In the genomic region with DNA sequence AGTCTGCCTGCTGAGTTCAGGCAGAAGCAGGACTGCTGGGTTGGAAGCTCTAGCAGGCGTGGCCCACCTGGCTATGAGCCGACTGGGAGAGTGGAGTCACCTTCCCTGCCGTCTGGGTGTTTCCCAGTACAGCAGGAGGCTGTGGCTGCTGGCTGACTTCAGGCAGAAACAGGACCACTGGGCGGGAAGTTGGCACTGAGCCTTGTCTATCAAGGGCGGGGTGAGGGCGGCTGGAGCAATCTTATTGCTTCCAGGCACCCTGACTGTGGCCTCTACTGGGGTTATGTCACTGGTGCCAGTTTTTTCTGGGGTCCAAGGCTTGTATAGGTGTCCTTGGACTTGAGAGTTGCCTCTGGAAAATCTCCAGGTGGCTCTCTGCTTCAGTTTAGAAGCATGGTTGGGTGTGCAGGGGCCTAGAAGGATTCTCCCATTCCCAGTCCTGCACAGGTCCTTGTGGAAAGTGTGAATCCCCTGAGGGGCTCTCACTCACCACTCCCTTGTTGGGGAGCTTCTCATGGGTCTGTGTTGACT, we compare ENCODE assay signal across 12 cellular contexts. TPM values are rescaled to one million over a fixed set of nuclear protein-coding genes. Genes with fewer than 3 reads are reported as not detected.
DNase-seq lines count a peak whose midpoint lies in the region; ATAC-seq and TF ChIP-seq lines count a peak whose summit lies in the region.
"Had no signal": no experiment of that assay in that cellular context is flagged by ENCODE, and none has a peak within 500 bp of the region (broad histone marks: within the 10 kb centered on the region; RNA-seq: fewer than 3 reads in every experiment).

No MANE protein-coding gene starts in this region.

- peak; percentile 84 for DNase-seq in Daoy (ENCODE audit: low read depth)
- DNase-seq in NCI-H345 treated with DMSO at 0.1 percent for 48 hours (lab: John Stamatoyannopoulos, UW; ENCODE audit: unreplicated experiment) = peak; percentile 42
- peak; percentile 75 to 93 for DNase-seq in lower leg skin (ENCODE audit: low spot score in 2 of 2)
- DNase-seq in HAP-1 (ENCODE audit: low spot score in 2 of 2) = no peak
- no peak for DNase-seq in activated naive CD4-positive, alpha-beta T cell treated with Interleukin-2 at 50 U/mL for 16 hours
- DNase-seq in naive thymus-derived CD4-positive, alpha-beta T cell = no peak
- DNase-seq: activated CD4-positive, alpha-beta T cell treated with anti-CD3 and anti-CD28 coated beads, Interleukin-2, amount 10 ng/mL, durations not matched to agents 7 days and 5 days; activated naive CD4-positive, alpha-beta T cell treated with anti-CD3 and anti-CD28 coated beads, Interleukin-2, amount 50 U/mL, for 16 hours; CD4-positive, CD25-positive, alpha-beta regulatory T cell; MV-4-11 had no signal

- no peaks in the 10 kb centered on the region for H3K4me1 Mint-ChIP-seq in naive thymus-derived CD4-positive, alpha-beta T cell
- H3K4me1 Mint-ChIP-seq: activated CD4-positive, alpha-beta T cell treated with anti-CD3 and anti-CD28 coated beads, Interleukin-2, amount 10 ng/mL, durations not matched to agents 7 days and 5 days; CD4-positive, CD25-positive, alpha-beta regulatory T cell had no signal

- H3K27me3 Mint-ChIP-seq in naive thymus-derived CD4-positive, alpha-beta T cell = peaks cover 4 to 55% (median 32%) of the 10 kb centered on the region in 5 donors

- no peak for TF ChIP-seq CTCF in lower leg skin (IDR thresholded peaks at IDR 0.05)

- no peaks in the 10 kb centered on the region for H3K36me3 ChIP-seq in HAP-1 (replicated peaks)
- H3K36me3 ChIP-seq in naive thymus-derived CD4-positive, alpha-beta T cell (ENCODE audit: control insufficient read depth in 2 of 3, insufficient read depth in 3 of 3, low read length in 3 of 3) = no peaks in the 10 kb centered on the region

- H3K9me3 ChIP-seq in HAP-1 = no peaks in the 10 kb centered on the region
- no peaks in the 10 kb centered on the region for H3K9me3 ChIP-seq in naive thymus-derived CD4-positive, alpha-beta T cell (ENCODE audit: control insufficient read depth in 2 of 3, low read length in 3 of 3)

- no peak for TF ChIP-seq POLR2A in lower leg skin (IDR thresholded peaks at IDR 0.05)

- WGBS in lower leg skin, 2 donors = 33 to 50% methylated on average over 6 of the region's 6 CpGs

- H3K4me3 ChIP-seq in lower leg skin (ENCODE audit: low read depth, poor library complexity, severe bottlenecking) = no peak overlapping the region
- no peak overlapping the region for H3K4me3 ChIP-seq in HAP-1
- no peak overlapping the region for H3K4me3 ChIP-seq in naive thymus-derived CD4-positive, alpha-beta T cell (ENCODE audit: low read length)

- H3K27me3 ChIP-seq in HAP-1 (ENCODE audit: low read depth) = no peaks in the 10 kb centered on the region
- no peaks in the 10 kb centered on the region for H3K27me3 ChIP-seq in naive thymus-derived CD4-positive, alpha-beta T cell (ENCODE audit: control insufficient read depth in 2 of 2, insufficient read depth in 2 of 2, low read length in 2 of 2)

- in situ Hi-C loops in HAP-1 (cut with MboI; ENCODE audit: low sequenced_read_pairs) = no loop called here

- no peaks in the 10 kb centered on the region for H3K36me3 Mint-ChIP-seq in naive thymus-derived CD4-positive, alpha-beta T cell
- H3K36me3 Mint-ChIP-seq: CD4-positive, CD25-positive, alpha-beta regulatory T cell had no signal

- H3K27ac Mint-ChIP-seq in naive thymus-derived CD4-positive, alpha-beta T cell = no peak overlapping the region
- H3K27ac Mint-ChIP-seq: activated CD4-positive, alpha-beta T cell treated with anti-CD3 and anti-CD28 coated beads, Interleukin-2, amount 10 ng/mL, durations not matched to agents 7 days and 5 days; CD4-positive, CD25-positive, alpha-beta regulatory T cell had no signal

- H3K4me3 Mint-ChIP-seq in naive thymus-derived CD4-positive, alpha-beta T cell = no peak overlapping the region
- H3K4me3 Mint-ChIP-seq: activated CD4-positive, alpha-beta T cell treated with anti-CD3 and anti-CD28 coated beads, Interleukin-2, amount 10 ng/mL, durations not matched to agents 7 days and 5 days; CD4-positive, CD25-positive, alpha-beta regulatory T cell had no signal

- POLR2A ChIA-PET in naive thymus-derived CD4-positive, alpha-beta T cell (lab: Charles Lee) = no interaction called here

- H3K9me3 Mint-ChIP-seq in naive thymus-derived CD4-positive, alpha-beta T cell = peaks cover 0 to 41% (median 8%) of the 10 kb centered on the region in 11 donors

- CTCF ChIA-PET in naive thymus-derived CD4-positive, alpha-beta T cell (lab: Charles Lee) = no interaction called here

- no peak overlapping the region for H3K27ac ChIP-seq in naive thymus-derived CD4-positive, alpha-beta T cell (ENCODE audit: low read depth, low read length)

- H3K4me1 ChIP-seq in HAP-1 = no peaks in the 10 kb centered on the region
- no peaks in the 10 kb centered on the region for H3K4me1 ChIP-seq in naive thymus-derived CD4-positive, alpha-beta T cell (ENCODE audit: control insufficient read depth in 2 of 2, insufficient read depth in 2 of 2, low read length in 2 of 2)

- intact Hi-C loops in lower leg skin (cut with DNase I; ENCODE audit: low total_unique reads) = no loop called here
- intact Hi-C loops in naive thymus-derived CD4-positive, alpha-beta T cell (cut with micrococcal nuclease) = no loop called here

- peak; percentile 99 for ATAC-seq in esophagus mucosa
- ATAC-seq in HG02798 (IDR thresholded peaks at IDR 0.05; ENCODE audit: poor library complexity, unreplicated experiment) = no peak
- no peak for ATAC-seq in naive thymus-derived CD4-positive, alpha-beta T cell

RNA-seq across cellular contexts. Expression of a gene that starts 30.5 kb away (rescaled TPM):
- total RNA-seq in Daoy (2014; rRNA removed; shearing (Covaris generic)) = 46.4 and 60.2 TPM in 2 replicates
- 33.8 TPM for total RNA-seq in esophagus mucosa
- total RNA-seq in lower leg skin = 10 to 100 TPM in 3 of 4 donors, 1 to 10 TPM in 1; 3.8 to 20.8 (median 11.3) TPM
- total RNA-seq in naive thymus-derived CD4-positive, alpha-beta T cell = 1 to 10 TPM in 1 of 5 experiments, under 1 TPM in 1, not detected in 3; 0.29 to 2.1 TPM
- polyA plus RNA-seq in naive thymus-derived CD4-positive, alpha-beta T cell = not detected
- polyA plus RNA-seq: CD4-positive, CD25-positive, alpha-beta regulatory T cell had no signal

Comparison
In these comparisons a context has a peak if more than half of its experiments do, and no peak if none do; other contexts are left out.
1. DNase-seq: peak in Daoy (single experiment), NCI-H345 treated with DMSO at 0.1 percent for 48 hours (single experiment) and lower leg skin (2 of 2); none in HAP-1 (0 of 2), activated naive CD4-positive, alpha-beta T cell treated with Interleukin-2 at 50 U/mL for 16 hours (single experiment) and naive thymus-derived CD4-positive, alpha-beta T cell (0 of 9).